27 cellular contexts compared by ENCODE assay signal in genomic region chr7:37235813-37236212, GRCh38.
"Had no signal": no experiment of that assay in that cellular context is flagged by ENCODE, and none has a peak within 500 bp of the region (broad histone marks: within the 10 kb centered on the region; RNA-seq: fewer than 3 reads in every experiment).

No MANE protein-coding gene starts in this region.

- H3K27ac ChIP-seq: breast epithelium, coronary artery, gastrocnemius medialis, left ventricle myocardium inferior, right atrium auricular region, spleen, tibial artery, WERI-Rb-1 had no signal

- DNase-seq: activated CD4-positive, alpha-beta memory T cell treated with anti-CD3 and anti-CD28 coated beads for 36 hours; activated CD4-positive, alpha-beta T cell treated with anti-CD3 and anti-CD28 coated beads, Interleukin-2, amount 10 ng/mL, durations not matched to agents 24 days and 14 days; activated CD8-positive, alpha-beta memory T cell treated with anti-CD3 and anti-CD28 coated beads, Interleukin-2, amount 50 U/mL, for 4 hours; activated gamma-delta T cell; activated naive CD4-positive, alpha-beta T cell treated with anti-CD3 and anti-CD28 coated beads, Interleukin-2, amount 50 U/mL, for 16 hours; activated naive CD8-positive, alpha-beta T cell treated with anti-CD3 and anti-CD28 coated beads, Interleukin-2, amount 50 U/mL, for 24 hours; activated T-cell treated with anti-CD3 and anti-CD28 coated beads, Interleukin-2, amount 50 U/mL, for 1 hour; amygdala; effector memory CD8-positive, alpha-beta T cell; erythroblast; gastrocnemius medialis; glutamatergic neuron; left ventricle myocardium inferior; mucosa of descending colon; spleen; T-helper 9 cell; tibial artery; WERI-Rb-1 had no signal

- H3K4me3 Mint-ChIP-seq: activated CD4-positive, alpha-beta memory T cell treated with anti-CD3 and anti-CD28 coated beads for 36 hours; activated CD4-positive, alpha-beta T cell treated with anti-CD3 and anti-CD28 coated beads, Interleukin-2, amount 10 ng/mL, durations not matched to agents 24 days and 14 days; activated naive CD8-positive, alpha-beta T cell treated with anti-CD3 and anti-CD28 coated beads, Interleukin-2, amount 50 U/mL, for 24 hours; activated T-helper 1 cell treated with anti-CD3 and anti-CD28 coated beads, Interleukin-12 subunit alpha, Interleukin-12 subunit beta, Interleukin-2, Interleukin-4 antibody, amounts not matched to agents 30 ng/mL and 10 ng/mL and 1 ng/mL, durations not matched to agents 14 hours and 24 hours and 36 hours; effector memory CD8-positive, alpha-beta T cell; natural killer cell treated with Interleukin-12 subunit alpha and Interleukin-12 subunit beta and Interleukin-15 and Interleukin-18, amount 100 ng/mL, for 72 hours; stimulated activated naive CD8-positive, alpha-beta T cell treated with anti-CD3 and anti-CD28 coated beads, Interleukin-15, Interleukin-2, amounts not matched to agents 100 ng/mL and 50 ng/mL, for 24 hours; T-helper 1 cell treated with Interleukin-12 subunit alpha and Interleukin-12 subunit beta and Interleukin-4 antibody, amounts not matched to agents 30 μg/mL and 1 μg/mL, for 36 hours had no signal

- H3K27me3 ChIP-seq: breast epithelium, gastrocnemius medialis, right atrium auricular region, spleen, tibial artery had no signal

- H3K36me3 Mint-ChIP-seq: natural killer cell treated with Interleukin-12 subunit alpha and Interleukin-12 subunit beta and Interleukin-15 and Interleukin-18, amount 100 ng/mL, for 72 hours had no signal

- H3K27me3 Mint-ChIP-seq: activated CD4-positive, alpha-beta memory T cell treated with anti-CD3 and anti-CD28 coated beads for 36 hours; activated CD4-positive, alpha-beta T cell treated with anti-CD3 and anti-CD28 coated beads, Interleukin-2, amount 10 ng/mL, durations not matched to agents 24 days and 14 days; activated naive CD8-positive, alpha-beta T cell treated with anti-CD3 and anti-CD28 coated beads, Interleukin-2, amount 50 U/mL, for 24 hours; effector memory CD8-positive, alpha-beta T cell; natural killer cell treated with Interleukin-12 subunit alpha and Interleukin-12 subunit beta and Interleukin-15 and Interleukin-18, amount 100 ng/mL, for 72 hours; stimulated activated naive CD8-positive, alpha-beta T cell treated with anti-CD3 and anti-CD28 coated beads, Interleukin-15, Interleukin-2, amounts not matched to agents 100 ng/mL and 50 ng/mL, for 24 hours had no signal

- H3K9me3 ChIP-seq: breast epithelium, gastrocnemius medialis, left ventricle myocardium inferior, mucosa of descending colon, right atrium auricular region, spleen, tibial artery had no signal

- H3K4me1 ChIP-seq: breast epithelium had no signal

- H3K36me3 ChIP-seq: breast epithelium, gastrocnemius medialis, left ventricle myocardium inferior, right atrium auricular region, tibial artery, WERI-Rb-1 had no signal

- ATAC-seq: activated CD4-positive, CD25-positive, alpha-beta regulatory T cell treated with anti-CD3 and anti-CD28 coated beads, Interleukin-2, amount 50 U/mL, for 24 hours; activated naive CD8-positive, alpha-beta T cell treated with anti-CD3 and anti-CD28 coated beads, Interleukin-2, amount 50 U/mL, for 24 hours; effector memory CD8-positive, alpha-beta T cell; gastrocnemius medialis; mucosa of descending colon; natural killer cell treated with Interleukin-12 subunit alpha and Interleukin-12 subunit beta and Interleukin-15 and Interleukin-18, amount 100 ng/mL, for 72 hours had no signal

- H3K4me3 ChIP-seq: breast epithelium, coronary artery, gastrocnemius medialis, left ventricle myocardium inferior, lung, mucosa of descending colon, right atrium auricular region, spleen, tibial artery had no signal

- H3K4me1 Mint-ChIP-seq: activated naive CD8-positive, alpha-beta T cell treated with anti-CD3 and anti-CD28 coated beads, Interleukin-2, amount 50 U/mL, for 24 hours had no signal

- H3K9me3 Mint-ChIP-seq: activated CD4-positive, alpha-beta memory T cell treated with anti-CD3 and anti-CD28 coated beads for 36 hours; activated CD4-positive, alpha-beta T cell treated with anti-CD3 and anti-CD28 coated beads, Interleukin-2, amount 10 ng/mL, durations not matched to agents 24 days and 14 days; activated naive CD8-positive, alpha-beta T cell treated with anti-CD3 and anti-CD28 coated beads, Interleukin-2, amount 50 U/mL, for 24 hours; activated T-helper 1 cell treated with anti-CD3 and anti-CD28 coated beads, Interleukin-12 subunit alpha, Interleukin-12 subunit beta, Interleukin-2, Interleukin-4 antibody, amounts not matched to agents 30 ng/mL and 10 ng/mL and 1 ng/mL, durations not matched to agents 14 hours and 24 hours and 36 hours; effector memory CD8-positive, alpha-beta T cell; natural killer cell treated with Interleukin-12 subunit alpha and Interleukin-12 subunit beta and Interleukin-15 and Interleukin-18, amount 100 ng/mL, for 72 hours; stimulated activated naive CD8-positive, alpha-beta T cell treated with anti-CD3 and anti-CD28 coated beads, Interleukin-15, Interleukin-2, amounts not matched to agents 100 ng/mL and 50 ng/mL, for 24 hours; T-helper 1 cell treated with Interleukin-12 subunit alpha and Interleukin-12 subunit beta and Interleukin-4 antibody, amounts not matched to agents 30 μg/mL and 1 μg/mL, for 36 hours had no signal

- H3K27ac Mint-ChIP-seq: activated CD4-positive, alpha-beta memory T cell treated with anti-CD3 and anti-CD28 coated beads for 36 hours; activated CD4-positive, alpha-beta T cell treated with anti-CD3 and anti-CD28 coated beads, Interleukin-2, amount 10 ng/mL, durations not matched to agents 24 days and 14 days; activated T-helper 1 cell treated with anti-CD3 and anti-CD28 coated beads, Interleukin-12 subunit alpha, Interleukin-12 subunit beta, Interleukin-2, Interleukin-4 antibody, amounts not matched to agents 30 ng/mL and 10 ng/mL and 1 ng/mL, durations not matched to agents 14 hours and 24 hours and 36 hours; natural killer cell treated with Interleukin-12 subunit alpha and Interleukin-12 subunit beta and Interleukin-15 and Interleukin-18, amount 100 ng/mL, for 72 hours; stimulated activated naive CD8-positive, alpha-beta T cell treated with anti-CD3 and anti-CD28 coated beads, Interleukin-15, Interleukin-2, amounts not matched to agents 100 ng/mL and 50 ng/mL, for 24 hours; T-helper 1 cell treated with Interleukin-12 subunit alpha and Interleukin-12 subunit beta and Interleukin-4 antibody, amounts not matched to agents 30 μg/mL and 1 μg/mL, for 36 hours had no signal
